1 cellular context compared by ENCODE assay signal in the genomic region with DNA sequence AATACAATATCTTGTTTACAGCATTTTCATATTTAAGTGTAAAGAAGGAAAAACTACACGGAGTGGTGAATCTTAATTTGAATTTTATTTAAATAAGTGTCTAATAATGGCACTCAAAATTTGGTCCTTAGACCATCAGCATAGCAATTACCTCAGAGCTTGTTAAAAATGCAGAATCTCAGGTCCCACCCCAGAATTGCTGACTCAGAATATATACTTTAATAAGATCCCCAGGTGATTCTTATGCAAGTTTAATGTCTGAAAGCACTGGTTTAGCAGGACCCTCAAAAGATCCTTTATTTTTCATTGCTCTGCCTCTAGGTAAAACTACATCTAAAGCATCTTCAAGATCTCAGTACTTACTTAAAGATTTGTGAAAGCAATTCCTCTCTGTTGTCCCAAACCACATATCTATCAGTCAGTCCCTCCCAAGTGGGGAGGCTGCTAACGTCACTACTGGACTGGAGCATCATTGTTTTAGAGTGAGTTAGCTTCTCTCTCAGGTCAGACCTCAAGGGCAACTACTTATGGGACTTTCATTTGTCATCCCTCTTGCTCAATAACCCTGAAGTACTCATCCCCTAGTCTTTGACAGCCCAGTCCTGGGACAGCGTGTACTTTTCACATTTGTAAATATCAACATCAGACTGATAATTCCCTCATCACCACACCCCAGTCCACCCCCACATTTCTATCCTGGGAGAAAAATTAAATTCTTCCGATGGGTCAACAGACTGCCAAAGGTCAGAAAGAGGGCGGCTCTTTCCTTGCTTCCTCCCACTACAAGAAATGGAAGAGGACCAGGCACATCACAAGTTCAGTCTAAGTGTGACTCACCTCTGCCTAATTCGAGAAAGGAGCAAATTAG.
A peak's percentile ranks its signal among the peaks of the same experiment; 100 is the strongest.
TF ChIP-seq lines count a peak whose summit lies in the region.

No MANE protein-coding gene starts in this region.

TF ChIP-seq in HepG2, 621 proteins besides CTCF, POLR2A, EP300 and RAD21 (continued from another document and continues in another):
- TF ChIP-seq RELA (CRISPR knock-in tag; IDR thresholded peaks at IDR 0.05) (no peak), NFIC (IDR thresholded peaks at IDR 0.05; ENCODE audit: low read length) (no peak), MLLT10 (CRISPR knock-in tag; IDR thresholded peaks at IDR 0.05) (no peak), CEBPG (CRISPR knock-in tag; IDR thresholded peaks at IDR 0.05) (peak; percentile 51), FOXA3 (CRISPR knock-in tag; IDR thresholded peaks at IDR 0.05) (no peak), THYN1 (CRISPR knock-in tag; IDR thresholded peaks at IDR 0.05; ENCODE audit: borderline replicate concordance, low read depth) (no peak), GATAD2A (CRISPR knock-in tag; IDR thresholded peaks at IDR 0.05) (0 out of 2 replicates have a peak, but pooled peaks have one; percentile 16), RBAK (CRISPR knock-in tag; IDR thresholded peaks at IDR 0.05) (no peak), MAFK (conservative IDR thresholded peaks at IDR 0.05 in 1 of 2, IDR thresholded peaks at IDR 0.05 in 1 of 2; ENCODE audit: low read length in 2 of 2) (peak; percentile 76 to 91), MIER2 (CRISPR knock-in tag; IDR thresholded peaks at IDR 0.05) (no peak), FOXA1 (IDR thresholded peaks at IDR 0.05) (no peak), FOXA1 (CRISPR knock-in tag; IDR thresholded peaks at IDR 0.05) (0 out of 2 replicates have a peak, but pooled peaks have one; percentile 9), ADNP (CRISPR knock-in tag; IDR thresholded peaks at IDR 0.05) (no peak), FOSL2 (CRISPR knock-in tag; IDR thresholded peaks at IDR 0.05) (peak; percentile 38; the same call in 1 of the 2 replicates), ETV6 (CRISPR knock-in tag; conservative IDR thresholded peaks at IDR 0.05) (no peak), ZNF230 (CRISPR knock-in tag; IDR thresholded peaks at IDR 0.05) (no peak), MAF1 (CRISPR knock-in tag; IDR thresholded peaks at IDR 0.05; ENCODE audit: borderline replicate concordance) (no peak), PHF8 (CRISPR knock-in tag; IDR thresholded peaks at IDR 0.05) (no peak), ZNF3 (CRISPR knock-in tag; IDR thresholded peaks at IDR 0.05) (no peak), NFATC3 (CRISPR knock-in tag; IDR thresholded peaks at IDR 0.05) (no peak), ZBTB20 (CRISPR knock-in tag; IDR thresholded peaks at IDR 0.05; ENCODE audit: borderline replicate concordance, low read depth) (no peak), DPF2 (CRISPR knock-in tag; IDR thresholded peaks at IDR 0.05; ENCODE audit: borderline replicate concordance, low read depth) (no peak), ZNF510 (CRISPR knock-in tag; IDR thresholded peaks at IDR 0.05; ENCODE audit: low read depth) (no peak), MIXL1 (CRISPR knock-in tag; IDR thresholded peaks at IDR 0.05) (no peak), SOX6 (IDR thresholded peaks at IDR 0.05) (no peak), SOX6 (CRISPR knock-in tag; IDR thresholded peaks at IDR 0.05) (peak; percentile 23; the same call in 1 of the 2 replicates), RFX3 (CRISPR knock-in tag; IDR thresholded peaks at IDR 0.05) (no peak), MATR3 (CRISPR knock-in tag; IDR thresholded peaks at IDR 0.05) (no peak), ZNF678 (CRISPR knock-in tag; IDR thresholded peaks at IDR 0.05) (no peak), KDM1A (CRISPR knock-in tag; IDR thresholded peaks at IDR 0.05) (no peak), PLRG1 (conservative IDR thresholded peaks at IDR 0.05) (no peak), TGIF2 (CRISPR knock-in tag; IDR thresholded peaks at IDR 0.05) (no peak), U2AF1 (optimal IDR thresholded peaks at IDR 0.05; ENCODE audit: low read depth, low read length) (no peak), ASH2L (IDR thresholded peaks at IDR 0.05; ENCODE audit: insufficient read length, low read depth, low read length) (no peak)
- TF ChIP-seq, protein P1, sequence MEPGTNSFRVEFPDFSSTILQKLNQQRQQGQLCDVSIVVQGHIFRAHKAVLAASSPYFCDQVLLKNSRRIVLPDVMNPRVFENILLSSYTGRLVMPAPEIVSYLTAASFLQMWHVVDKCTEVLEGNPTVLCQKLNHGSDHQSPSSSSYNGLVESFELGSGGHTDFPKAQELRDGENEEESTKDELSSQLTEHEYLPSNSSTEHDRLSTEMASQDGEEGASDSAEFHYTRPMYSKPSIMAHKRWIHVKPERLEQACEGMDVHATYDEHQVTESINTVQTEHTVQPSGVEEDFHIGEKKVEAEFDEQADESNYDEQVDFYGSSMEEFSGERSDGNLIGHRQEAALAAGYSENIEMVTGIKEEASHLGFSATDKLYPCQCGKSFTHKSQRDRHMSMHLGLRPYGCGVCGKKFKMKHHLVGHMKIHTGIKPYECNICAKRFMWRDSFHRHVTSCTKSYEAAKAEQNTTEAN (CRISPR knock-in tag; conservative IDR thresholded peaks at IDR 0.05), result no peak
- TF ChIP-seq, protein P2, sequence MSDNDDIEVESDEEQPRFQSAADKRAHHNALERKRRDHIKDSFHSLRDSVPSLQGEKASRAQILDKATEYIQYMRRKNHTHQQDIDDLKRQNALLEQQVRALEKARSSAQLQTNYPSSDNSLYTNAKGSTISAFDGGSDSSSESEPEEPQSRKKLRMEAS (IDR thresholded peaks at IDR 0.05), result no peak
- TF ChIP-seq, protein P3, sequence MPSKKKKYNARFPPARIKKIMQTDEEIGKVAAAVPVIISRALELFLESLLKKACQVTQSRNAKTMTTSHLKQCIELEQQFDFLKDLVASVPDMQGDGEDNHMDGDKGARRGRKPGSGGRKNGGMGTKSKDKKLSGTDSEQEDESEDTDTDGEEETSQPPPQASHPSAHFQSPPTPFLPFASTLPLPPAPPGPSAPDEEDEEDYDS (CRISPR knock-in tag; IDR thresholded peaks at IDR 0.05), result no peak
- TF ChIP-seq, protein P4, sequence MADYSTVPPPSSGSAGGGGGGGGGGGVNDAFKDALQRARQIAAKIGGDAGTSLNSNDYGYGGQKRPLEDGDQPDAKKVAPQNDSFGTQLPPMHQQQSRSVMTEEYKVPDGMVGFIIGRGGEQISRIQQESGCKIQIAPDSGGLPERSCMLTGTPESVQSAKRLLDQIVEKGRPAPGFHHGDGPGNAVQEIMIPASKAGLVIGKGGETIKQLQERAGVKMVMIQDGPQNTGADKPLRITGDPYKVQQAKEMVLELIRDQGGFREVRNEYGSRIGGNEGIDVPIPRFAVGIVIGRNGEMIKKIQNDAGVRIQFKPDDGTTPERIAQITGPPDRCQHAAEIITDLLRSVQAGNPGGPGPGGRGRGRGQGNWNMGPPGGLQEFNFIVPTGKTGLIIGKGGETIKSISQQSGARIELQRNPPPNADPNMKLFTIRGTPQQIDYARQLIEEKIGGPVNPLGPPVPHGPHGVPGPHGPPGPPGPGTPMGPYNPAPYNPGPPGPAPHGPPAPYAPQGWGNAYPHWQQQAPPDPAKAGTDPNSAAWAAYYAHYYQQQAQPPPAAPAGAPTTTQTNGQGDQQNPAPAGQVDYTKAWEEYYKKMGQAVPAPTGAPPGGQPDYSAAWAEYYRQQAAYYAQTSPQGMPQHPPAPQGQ (CRISPR knock-in tag; IDR thresholded peaks at IDR 0.05; ENCODE audit: borderline replicate concordance), result no peak
- TF ChIP-seq, protein P5, sequence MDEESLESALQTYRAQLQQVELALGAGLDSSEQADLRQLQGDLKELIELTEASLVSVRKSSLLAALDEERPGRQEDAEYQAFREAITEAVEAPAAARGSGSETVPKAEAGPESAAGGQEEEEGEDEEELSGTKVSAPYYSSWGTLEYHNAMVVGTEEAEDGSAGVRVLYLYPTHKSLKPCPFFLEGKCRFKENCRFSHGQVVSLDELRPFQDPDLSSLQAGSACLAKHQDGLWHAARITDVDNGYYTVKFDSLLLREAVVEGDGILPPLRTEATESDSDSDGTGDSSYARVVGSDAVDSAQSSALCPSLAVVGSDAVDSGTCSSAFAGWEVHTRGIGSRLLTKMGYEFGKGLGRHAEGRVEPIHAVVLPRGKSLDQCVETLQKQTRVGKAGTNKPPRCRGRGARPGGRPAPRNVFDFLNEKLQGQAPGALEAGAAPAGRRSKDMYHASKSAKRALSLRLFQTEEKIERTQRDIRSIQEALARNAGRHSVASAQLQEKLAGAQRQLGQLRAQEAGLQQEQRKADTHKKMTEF (CRISPR knock-in tag; IDR thresholded peaks at IDR 0.05), result no peak
- TF ChIP-seq, protein P6, sequence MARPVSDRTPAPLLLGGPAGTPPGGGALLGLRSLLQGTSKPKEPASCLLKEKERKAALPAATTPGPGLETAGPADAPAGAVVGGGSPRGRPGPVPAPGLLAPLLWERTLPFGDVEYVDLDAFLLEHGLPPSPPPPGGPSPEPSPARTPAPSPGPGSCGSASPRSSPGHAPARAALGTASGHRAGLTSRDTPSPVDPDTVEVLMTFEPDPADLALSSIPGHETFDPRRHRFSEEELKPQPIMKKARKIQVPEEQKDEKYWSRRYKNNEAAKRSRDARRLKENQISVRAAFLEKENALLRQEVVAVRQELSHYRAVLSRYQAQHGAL (CRISPR knock-in tag; IDR thresholded peaks at IDR 0.05; ENCODE audit: not compliant biosample characterization), result no peak
- TF ChIP-seq, protein P7, sequence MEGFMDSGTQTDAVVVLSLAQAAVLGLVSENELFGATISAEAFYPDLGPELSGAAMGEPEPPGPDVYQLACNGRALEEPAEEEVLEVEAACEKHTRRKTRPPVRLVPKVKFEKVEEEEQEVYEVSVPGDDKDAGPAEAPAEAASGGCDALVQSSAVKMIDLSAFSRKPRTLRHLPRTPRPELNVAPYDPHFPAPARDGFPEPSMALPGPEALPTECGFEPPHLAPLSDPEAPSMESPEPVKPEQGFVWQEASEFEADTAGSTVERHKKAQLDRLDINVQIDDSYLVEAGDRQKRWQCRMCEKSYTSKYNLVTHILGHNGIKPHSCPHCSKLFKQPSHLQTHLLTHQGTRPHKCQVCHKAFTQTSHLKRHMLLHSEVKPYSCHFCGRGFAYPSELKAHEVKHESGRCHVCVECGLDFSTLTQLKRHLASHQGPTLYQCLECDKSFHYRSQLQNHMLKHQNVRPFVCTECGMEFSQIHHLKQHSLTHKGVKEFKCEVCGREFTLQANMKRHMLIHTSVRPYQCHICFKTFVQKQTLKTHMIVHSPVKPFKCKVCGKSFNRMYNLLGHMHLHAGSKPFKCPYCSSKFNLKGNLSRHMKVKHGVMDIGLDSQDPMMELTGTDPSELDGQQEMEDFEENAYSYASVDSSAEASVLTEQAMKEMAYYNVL (CRISPR knock-in tag; IDR thresholded peaks at IDR 0.05; ENCODE audit: borderline replicate concordance), result no peak
- TF ChIP-seq, protein P8, sequence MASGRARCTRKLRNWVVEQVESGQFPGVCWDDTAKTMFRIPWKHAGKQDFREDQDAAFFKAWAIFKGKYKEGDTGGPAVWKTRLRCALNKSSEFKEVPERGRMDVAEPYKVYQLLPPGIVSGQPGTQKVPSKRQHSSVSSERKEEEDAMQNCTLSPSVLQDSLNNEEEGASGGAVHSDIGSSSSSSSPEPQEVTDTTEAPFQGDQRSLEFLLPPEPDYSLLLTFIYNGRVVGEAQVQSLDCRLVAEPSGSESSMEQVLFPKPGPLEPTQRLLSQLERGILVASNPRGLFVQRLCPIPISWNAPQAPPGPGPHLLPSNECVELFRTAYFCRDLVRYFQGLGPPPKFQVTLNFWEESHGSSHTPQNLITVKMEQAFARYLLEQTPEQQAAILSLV (CRISPR knock-in tag; IDR thresholded peaks at IDR 0.05; ENCODE audit: borderline replicate concordance), result no peak
- TF ChIP-seq, protein P9, sequence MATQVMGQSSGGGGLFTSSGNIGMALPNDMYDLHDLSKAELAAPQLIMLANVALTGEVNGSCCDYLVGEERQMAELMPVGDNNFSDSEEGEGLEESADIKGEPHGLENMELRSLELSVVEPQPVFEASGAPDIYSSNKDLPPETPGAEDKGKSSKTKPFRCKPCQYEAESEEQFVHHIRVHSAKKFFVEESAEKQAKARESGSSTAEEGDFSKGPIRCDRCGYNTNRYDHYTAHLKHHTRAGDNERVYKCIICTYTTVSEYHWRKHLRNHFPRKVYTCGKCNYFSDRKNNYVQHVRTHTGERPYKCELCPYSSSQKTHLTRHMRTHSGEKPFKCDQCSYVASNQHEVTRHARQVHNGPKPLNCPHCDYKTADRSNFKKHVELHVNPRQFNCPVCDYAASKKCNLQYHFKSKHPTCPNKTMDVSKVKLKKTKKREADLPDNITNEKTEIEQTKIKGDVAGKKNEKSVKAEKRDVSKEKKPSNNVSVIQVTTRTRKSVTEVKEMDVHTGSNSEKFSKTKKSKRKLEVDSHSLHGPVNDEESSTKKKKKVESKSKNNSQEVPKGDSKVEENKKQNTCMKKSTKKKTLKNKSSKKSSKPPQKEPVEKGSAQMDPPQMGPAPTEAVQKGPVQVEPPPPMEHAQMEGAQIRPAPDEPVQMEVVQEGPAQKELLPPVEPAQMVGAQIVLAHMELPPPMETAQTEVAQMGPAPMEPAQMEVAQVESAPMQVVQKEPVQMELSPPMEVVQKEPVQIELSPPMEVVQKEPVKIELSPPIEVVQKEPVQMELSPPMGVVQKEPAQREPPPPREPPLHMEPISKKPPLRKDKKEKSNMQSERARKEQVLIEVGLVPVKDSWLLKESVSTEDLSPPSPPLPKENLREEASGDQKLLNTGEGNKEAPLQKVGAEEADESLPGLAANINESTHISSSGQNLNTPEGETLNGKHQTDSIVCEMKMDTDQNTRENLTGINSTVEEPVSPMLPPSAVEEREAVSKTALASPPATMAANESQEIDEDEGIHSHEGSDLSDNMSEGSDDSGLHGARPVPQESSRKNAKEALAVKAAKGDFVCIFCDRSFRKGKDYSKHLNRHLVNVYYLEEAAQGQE (IDR thresholded peaks at IDR 0.05; ENCODE audit: borderline replicate concordance in 1 of 2, low read depth in 1 of 2, low read length in 2 of 2), result no peak
- TF ChIP-seq, protein P10, sequence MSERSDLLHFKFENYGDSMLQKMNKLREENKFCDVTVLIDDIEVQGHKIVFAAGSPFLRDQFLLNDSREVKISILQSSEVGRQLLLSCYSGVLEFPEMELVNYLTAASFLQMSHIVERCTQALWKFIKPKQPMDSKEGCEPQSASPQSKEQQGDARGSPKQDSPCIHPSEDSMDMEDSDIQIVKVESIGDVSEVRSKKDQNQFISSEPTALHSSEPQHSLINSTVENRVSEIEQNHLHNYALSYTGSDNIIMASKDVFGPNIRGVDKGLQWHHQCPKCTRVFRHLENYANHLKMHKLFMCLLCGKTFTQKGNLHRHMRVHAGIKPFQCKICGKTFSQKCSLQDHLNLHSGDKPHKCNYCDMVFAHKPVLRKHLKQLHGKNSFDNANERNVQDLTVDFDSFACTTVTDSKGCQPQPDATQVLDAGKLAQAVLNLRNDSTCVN (CRISPR knock-in tag; IDR thresholded peaks at IDR 0.05; ENCODE audit: borderline replicate concordance), result no peak
- TF ChIP-seq, protein P11, sequence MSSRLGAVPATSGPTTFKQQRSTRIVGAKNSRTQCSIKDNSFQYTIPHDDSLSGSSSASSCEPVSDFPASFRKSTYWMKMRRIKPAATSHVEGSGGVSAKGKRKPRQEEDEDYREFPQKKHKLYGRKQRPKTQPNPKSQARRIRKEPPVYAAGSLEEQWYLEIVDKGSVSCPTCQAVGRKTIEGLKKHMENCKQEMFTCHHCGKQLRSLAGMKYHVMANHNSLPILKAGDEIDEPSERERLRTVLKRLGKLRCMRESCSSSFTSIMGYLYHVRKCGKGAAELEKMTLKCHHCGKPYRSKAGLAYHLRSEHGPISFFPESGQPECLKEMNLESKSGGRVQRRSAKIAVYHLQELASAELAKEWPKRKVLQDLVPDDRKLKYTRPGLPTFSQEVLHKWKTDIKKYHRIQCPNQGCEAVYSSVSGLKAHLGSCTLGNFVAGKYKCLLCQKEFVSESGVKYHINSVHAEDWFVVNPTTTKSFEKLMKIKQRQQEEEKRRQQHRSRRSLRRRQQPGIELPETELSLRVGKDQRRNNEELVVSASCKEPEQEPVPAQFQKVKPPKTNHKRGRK (CRISPR knock-in tag; IDR thresholded peaks at IDR 0.05), result no peak
